27 cellular contexts compared by ENCODE assay signal in the genomic region with DNA sequence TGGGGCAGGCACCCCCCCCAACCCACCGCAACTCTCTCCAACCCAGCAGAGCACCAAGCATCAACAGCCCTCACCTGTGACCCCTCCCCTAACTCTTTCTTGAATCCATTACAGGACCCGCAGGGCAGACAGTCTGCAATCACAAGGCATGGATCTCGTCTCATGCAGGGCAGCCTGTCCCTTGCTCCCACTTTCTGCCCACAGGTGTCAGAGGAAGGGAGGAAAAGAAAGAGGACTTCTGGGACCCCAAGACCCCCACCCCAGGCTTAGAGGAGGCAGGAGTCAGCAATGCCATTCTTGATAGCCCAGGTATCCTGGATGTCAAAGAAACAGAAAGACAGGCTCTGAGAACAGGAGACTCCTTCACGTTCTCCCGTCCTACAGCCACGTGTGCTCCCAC.
"Had no signal": no experiment of that assay in that cellular context is flagged by ENCODE, and none has a peak within 500 bp of the region (broad histone marks: within the 10 kb centered on the region; RNA-seq: fewer than 3 reads in every experiment).

No MANE protein-coding gene starts in this region.

- H3K27ac Mint-ChIP-seq: activated CD8-positive, alpha-beta T cell treated with anti-CD3 and anti-CD28 coated beads, Interleukin-2, amount 10 ng/mL, durations not matched to agents 7 days and 5 days; activated naive CD4-positive, alpha-beta T cell treated with anti-CD3 and anti-CD28 coated beads, Interleukin-2, amount 50 U/mL, for 72 hours; brain; T-helper 1 cell treated with Interleukin-12 subunit alpha and Interleukin-12 subunit beta and Interleukin-4 antibody, amounts not matched to agents 30 μg/mL and 1 μg/mL, for 36 hours; WTC11 had no signal

- DNase-seq: activated CD4-positive, alpha-beta T cell treated with anti-CD3 and anti-CD28 coated beads for 48 hours; activated CD4-positive, alpha-beta T cell treated with anti-CD3 and anti-CD28 coated beads, Interleukin-2, amount 50 U/mL, for 4 hours; activated CD4-positive, CD25-positive, alpha-beta regulatory T cell treated with anti-CD3 and anti-CD28 coated beads, Interleukin-2, amount 50 U/mL, for 72 hours; activated CD8-positive, alpha-beta memory T cell treated with anti-CD3 and anti-CD28 coated beads, Interleukin-2, amount 50 U/mL, for 48 hours; activated CD8-positive, alpha-beta T cell treated with anti-CD3 and anti-CD28 coated beads, Interleukin-2, amount 10 ng/mL, durations not matched to agents 7 days and 5 days; activated naive CD4-positive, alpha-beta T cell treated with Interleukin-2 at 50 U/mL for 16 hours; activated T-cell treated with anti-CD3 and anti-CD28 coated beads, Interleukin-2, amount 50 U/mL, for 1 hour; amygdala; MM.1S; NCI-H1105; NCI-H1436; NCI-H1694 treated with DMSO at 0.1 percent for 48 hours; NCI-H2029 treated with DMSO at 0.1 percent for 48 hours; NCI-H446 treated with DMSO at 0.1 percent for 48 hours; NCI-H524 treated with DMSO at 0.1 percent for 48 hours; NCI-H748 treated with DMSO at 0.1 percent for 48 hours; NK-92 treated with Interleukin-12 subunit alpha and Interleukin-12 subunit beta, amount 100 ng/mL, for 24 hours; OCI-M1; Peyer's patch; Right ventricle myocardium superior; SJCRH30 had no signal

- H3K36me3 ChIP-seq: Peyer's patch, SJCRH30 had no signal

- H3K4me1 ChIP-seq: Peyer's patch, SJCRH30 had no signal

- H3K4me3 Mint-ChIP-seq: activated CD8-positive, alpha-beta T cell treated with anti-CD3 and anti-CD28 coated beads, Interleukin-2, amount 10 ng/mL, durations not matched to agents 7 days and 5 days; brain; T-helper 1 cell treated with Interleukin-12 subunit alpha and Interleukin-12 subunit beta and Interleukin-4 antibody, amounts not matched to agents 30 μg/mL and 1 μg/mL, for 36 hours; WTC11 had no signal

- H3K27me3 ChIP-seq: Peyer's patch had no signal

- H3K4me3 ChIP-seq: Peyer's patch, SJCRH30 had no signal

- FAIRE-seq: astrocyte had no signal

- H3K36me3 Mint-ChIP-seq: activated naive CD4-positive, alpha-beta T cell treated with anti-CD3 and anti-CD28 coated beads, Interleukin-2, amount 50 U/mL, for 72 hours; brain; WTC11 had no signal

- H3K27ac ChIP-seq: Peyer's patch, RWPE1, SJCRH30 had no signal

- ATAC-seq: activated CD8-positive, alpha-beta T cell treated with anti-CD3 and anti-CD28 coated beads, Interleukin-2, amount 10 ng/mL, durations not matched to agents 7 days and 5 days; activated naive CD4-positive, alpha-beta T cell treated with anti-CD3 and anti-CD28 coated beads, Interleukin-2, amount 50 U/mL, for 72 hours; WTC11 had no signal

- H3K9me3 ChIP-seq: Peyer's patch, SJCRH30 had no signal

- H3K9me3 Mint-ChIP-seq: activated naive CD4-positive, alpha-beta T cell treated with anti-CD3 and anti-CD28 coated beads, Interleukin-2, amount 50 U/mL, for 72 hours; brain; T-helper 1 cell treated with Interleukin-12 subunit alpha and Interleukin-12 subunit beta and Interleukin-4 antibody, amounts not matched to agents 30 μg/mL and 1 μg/mL, for 36 hours; WTC11 had no signal
